15 cellular contexts compared by ENCODE assay signal in the genomic region with DNA sequence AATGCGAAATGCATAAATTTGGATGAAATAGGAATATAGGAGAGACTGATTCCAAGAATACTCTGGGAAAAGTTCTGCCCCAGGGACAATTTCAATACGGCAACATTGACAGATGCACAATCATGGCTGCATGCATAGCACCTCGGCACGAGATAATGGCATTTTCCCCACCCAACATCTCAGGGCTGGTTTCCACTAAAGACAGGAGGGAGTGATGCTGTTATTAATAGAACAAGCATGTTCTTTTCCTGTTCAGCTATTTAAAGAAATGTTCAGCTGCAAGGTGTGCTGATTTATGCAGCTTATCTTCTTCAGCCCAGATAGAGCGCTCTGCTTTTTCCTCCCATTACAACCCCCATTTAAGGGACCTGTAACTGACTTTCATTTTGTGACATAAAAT.
DNase-seq lines count a peak whose midpoint lies in the region; TF ChIP-seq lines count a peak whose summit lies in the region.
"Had no signal": no experiment of that assay in that cellular context is flagged by ENCODE, and none has a peak within 500 bp of the region (broad histone marks: within the 10 kb centered on the region; RNA-seq: fewer than 3 reads in every experiment).

No MANE protein-coding gene starts in this region.

- no peak overlapping the region for H3K4me3 ChIP-seq in osteoblast (ENCODE audit: insufficient read depth, low read length)
- H3K4me3 ChIP-seq: GM23248 had no signal

- no peaks in the 10 kb centered on the region for H3K9me3 ChIP-seq in osteoblast (ENCODE audit: low read depth, low read length)

- H3K27me3 ChIP-seq in osteoblast (ENCODE audit: insufficient read depth, low read length), result no peaks in the 10 kb centered on the region

- no peaks in the 10 kb centered on the region for H4K20me1 ChIP-seq in osteoblast (ENCODE audit: insufficient read depth, low read length)

- no peaks in the 10 kb centered on the region for H3K36me3 ChIP-seq in osteoblast (ENCODE audit: insufficient read depth, low read length)

- no peak for TF ChIP-seq CTCF in osteoblast (IDR thresholded peaks at IDR 0.05; ENCODE audit: extremely low read depth, low read depth, low read length)

- no peaks in the 10 kb centered on the region for H3K4me1 ChIP-seq in osteoblast (ENCODE audit: insufficient read depth, low read length)

- H3K79me2 ChIP-seq in osteoblast (ENCODE audit: insufficient read depth, low read length), result no peaks in the 10 kb centered on the region

- H2AFZ ChIP-seq in osteoblast (ENCODE audit: low read length), result no peak overlapping the region
- H2AFZ ChIP-seq: GM23248 had no signal

- DNase-seq in NCI-H748 (lab: John Stamatoyannopoulos, UW; ENCODE audit: unreplicated experiment) (peak; percentile 56), NCI-H748 treated with DMSO at 0.1 percent for 48 hours (lab: John Stamatoyannopoulos, UW) (no peak), NCI-H69 (lab: John Stamatoyannopoulos, UW) (peak; percentile 37), caudate nucleus (lab: John Stamatoyannopoulos, UW) (peak in 24 of 61 donors; percentile 0 to 69 (median 8)), AG08395 (ENCODE audit: low spot score) (no peak), T1000 (lab: John Stamatoyannopoulos, UW) (no peak), osteoblast (ENCODE audit: insufficient read length, low spot score, missing footprints) (no peak)
- DNase-seq: AML-193; CD4-positive, alpha-beta T cell; DMS153; DND-41; GF-D8; GM23248 had no signal

- peak overlapping the region; percentile 26 for H3K27ac ChIP-seq in caudate nucleus (ENCODE audit: low read depth, low read length)
- no peak overlapping the region for H3K27ac ChIP-seq in osteoblast (ENCODE audit: low read depth, low read length)
- H3K27ac ChIP-seq: 22Rv1, GM23248, HL-60 had no signal

- H3K4me2 ChIP-seq in osteoblast (ENCODE audit: insufficient read depth, low read length), result no peak overlapping the region

Comparison
In these comparisons a context has a peak if more than half of its experiments do, and no peak if none do; other contexts are left out.
1. DNase-seq: peak in NCI-H748 (single experiment) and NCI-H69 (single experiment); none in NCI-H748 treated with DMSO at 0.1 percent for 48 hours (single experiment), AG08395 (single experiment), T1000 (single experiment) and osteoblast (single experiment).